Comparison of ENCODE assay signal across 1 cellular context in the genomic region with DNA sequence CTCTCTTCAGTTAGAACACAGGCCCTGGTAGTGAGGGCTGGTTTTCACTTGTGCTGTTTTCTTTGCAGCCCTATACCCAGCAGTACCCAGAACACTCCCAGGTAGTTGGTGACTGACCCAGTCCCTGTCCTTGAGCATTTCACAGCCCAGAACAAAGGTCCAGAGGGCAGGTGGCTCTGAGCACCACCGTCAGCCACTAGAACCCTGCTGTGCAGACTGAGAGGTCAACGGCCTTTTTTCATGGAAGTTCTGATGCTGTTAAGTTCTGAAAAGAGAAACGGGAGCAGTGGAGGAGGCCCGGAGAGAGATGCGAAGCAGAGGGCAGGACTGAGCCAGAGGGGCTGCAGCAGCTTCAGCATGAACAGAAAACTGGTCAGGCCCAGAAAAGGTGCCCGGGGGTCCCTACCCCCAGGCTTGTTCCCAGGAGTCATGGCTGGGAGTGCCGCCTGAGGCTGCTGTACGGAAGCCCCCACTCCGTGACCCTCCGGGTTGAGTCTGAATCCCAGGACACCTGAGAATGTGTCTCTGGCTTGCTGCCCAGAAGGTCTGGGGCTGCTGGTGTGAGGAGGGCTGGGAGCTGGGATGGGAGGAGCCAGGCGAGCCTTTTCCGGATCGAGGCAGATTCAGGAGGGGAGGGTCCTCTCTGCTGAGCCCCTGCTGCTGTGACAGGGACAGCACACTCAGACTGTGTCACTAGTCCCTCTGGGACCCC.
TF ChIP-seq lines count a peak whose summit lies in the region.

No MANE protein-coding gene starts in this region.

TF ChIP-seq in HepG2, 621 proteins besides CTCF, POLR2A, EP300 and RAD21 (continued from another document):
- TF ChIP-seq, protein P1, sequence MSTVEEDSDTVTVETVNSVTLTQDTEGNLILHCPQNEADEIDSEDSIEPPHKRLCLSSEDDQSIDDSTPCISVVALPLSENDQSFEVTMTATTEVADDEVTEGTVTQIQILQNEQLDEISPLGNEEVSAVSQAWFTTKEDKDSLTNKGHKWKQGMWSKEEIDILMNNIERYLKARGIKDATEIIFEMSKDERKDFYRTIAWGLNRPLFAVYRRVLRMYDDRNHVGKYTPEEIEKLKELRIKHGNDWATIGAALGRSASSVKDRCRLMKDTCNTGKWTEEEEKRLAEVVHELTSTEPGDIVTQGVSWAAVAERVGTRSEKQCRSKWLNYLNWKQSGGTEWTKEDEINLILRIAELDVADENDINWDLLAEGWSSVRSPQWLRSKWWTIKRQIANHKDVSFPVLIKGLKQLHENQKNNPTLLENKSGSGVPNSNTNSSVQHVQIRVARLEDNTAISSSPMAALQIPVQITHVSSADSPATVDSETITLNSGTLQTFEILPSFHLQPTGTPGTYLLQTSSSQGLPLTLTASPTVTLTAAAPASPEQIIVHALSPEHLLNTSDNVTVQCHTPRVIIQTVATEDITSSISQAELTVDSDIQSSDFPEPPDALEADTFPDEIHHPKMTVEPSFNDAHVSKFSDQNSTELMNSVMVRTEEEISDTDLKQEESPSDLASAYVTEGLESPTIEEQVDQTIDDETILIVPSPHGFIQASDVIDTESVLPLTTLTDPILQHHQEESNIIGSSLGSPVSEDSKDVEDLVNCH (CRISPR knock-in tag; IDR thresholded peaks at IDR 0.05) = no peak
- TF ChIP-seq NRL (CRISPR knock-in tag; IDR thresholded peaks at IDR 0.05; ENCODE audit: borderline replicate concordance) = 0 out of 2 replicates have a peak, but pooled peaks have one; percentile 50
- TF ChIP-seq ATRX (CRISPR knock-in tag; IDR thresholded peaks at IDR 0.05; ENCODE audit: borderline replicate concordance) = no peak
- TF ChIP-seq, protein P2, sequence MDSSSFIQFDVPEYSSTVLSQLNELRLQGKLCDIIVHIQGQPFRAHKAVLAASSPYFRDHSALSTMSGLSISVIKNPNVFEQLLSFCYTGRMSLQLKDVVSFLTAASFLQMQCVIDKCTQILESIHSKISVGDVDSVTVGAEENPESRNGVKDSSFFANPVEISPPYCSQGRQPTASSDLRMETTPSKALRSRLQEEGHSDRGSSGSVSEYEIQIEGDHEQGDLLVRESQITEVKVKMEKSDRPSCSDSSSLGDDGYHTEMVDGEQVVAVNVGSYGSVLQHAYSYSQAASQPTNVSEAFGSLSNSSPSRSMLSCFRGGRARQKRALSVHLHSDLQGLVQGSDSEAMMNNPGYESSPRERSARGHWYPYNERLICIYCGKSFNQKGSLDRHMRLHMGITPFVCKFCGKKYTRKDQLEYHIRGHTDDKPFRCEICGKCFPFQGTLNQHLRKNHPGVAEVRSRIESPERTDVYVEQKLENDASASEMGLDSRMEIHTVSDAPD (CRISPR knock-in tag; IDR thresholded peaks at IDR 0.05) = no peak
- TF ChIP-seq, protein P3, sequence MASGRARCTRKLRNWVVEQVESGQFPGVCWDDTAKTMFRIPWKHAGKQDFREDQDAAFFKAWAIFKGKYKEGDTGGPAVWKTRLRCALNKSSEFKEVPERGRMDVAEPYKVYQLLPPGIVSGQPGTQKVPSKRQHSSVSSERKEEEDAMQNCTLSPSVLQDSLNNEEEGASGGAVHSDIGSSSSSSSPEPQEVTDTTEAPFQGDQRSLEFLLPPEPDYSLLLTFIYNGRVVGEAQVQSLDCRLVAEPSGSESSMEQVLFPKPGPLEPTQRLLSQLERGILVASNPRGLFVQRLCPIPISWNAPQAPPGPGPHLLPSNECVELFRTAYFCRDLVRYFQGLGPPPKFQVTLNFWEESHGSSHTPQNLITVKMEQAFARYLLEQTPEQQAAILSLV (CRISPR knock-in tag; IDR thresholded peaks at IDR 0.05; ENCODE audit: borderline replicate concordance) = no peak
